Comparison of ENCODE assay signal across 9 cellular contexts in the genomic region with DNA sequence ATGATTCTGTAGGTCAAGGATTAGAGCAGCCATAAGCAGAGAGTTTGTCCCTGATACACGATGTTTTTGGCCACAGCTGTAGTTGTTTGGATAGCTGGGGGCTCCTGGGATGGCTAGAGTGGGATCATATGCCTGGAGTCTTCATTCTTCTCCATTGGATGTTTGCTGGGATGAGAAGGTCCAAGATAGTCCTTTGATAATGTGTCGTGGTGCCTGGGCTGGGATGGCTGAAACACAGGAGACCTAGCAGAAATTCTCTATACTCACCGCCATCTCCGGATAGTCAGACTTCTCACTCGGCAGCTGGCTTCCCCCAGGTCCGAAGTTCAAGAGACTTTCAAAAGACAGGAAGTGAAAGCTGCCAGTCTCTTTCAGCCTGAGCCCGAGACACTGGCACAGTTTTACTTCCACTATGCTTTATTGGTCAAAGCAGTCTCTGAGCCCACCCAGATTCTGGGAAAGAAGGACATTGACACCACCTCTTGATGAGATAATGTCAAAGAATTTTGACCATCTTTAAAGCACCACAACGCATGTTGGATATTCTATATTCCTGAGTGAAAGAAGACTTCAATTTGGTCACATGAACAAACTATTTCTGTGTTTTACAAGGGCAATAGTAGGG. TPM values are rescaled to one million over a fixed set of nuclear protein-coding genes. Genes with fewer than 3 reads are reported as not detected.
DNase-seq lines count a peak whose midpoint lies in the region; ATAC-seq, FAIRE-seq and TF ChIP-seq lines count a peak whose summit lies in the region.
"Had no signal": no experiment of that assay in that cellular context is flagged by ENCODE, and none has a peak within 500 bp of the region (broad histone marks: within the 10 kb centered on the region; RNA-seq: fewer than 3 reads in every experiment).

No MANE protein-coding gene starts in this region.

- DNase-seq in DND-41, result peak; percentile 71
- no peak for DNase-seq in K562 (ENCODE audit: extremely low read depth in 1 of 4, low spot score in 3 of 4)
- no peak for DNase-seq in neuronal stem cell (ENCODE audit: low spot score)
- no peak for DNase-seq in NCI-H2227 (lab: John Stamatoyannopoulos, UW; ENCODE audit: unreplicated experiment)
- no peak for DNase-seq in effector CD8-positive, alpha-beta T cell (lab: John Stamatoyannopoulos, UW)
- no peak for DNase-seq in mesenteric fat pad (ENCODE audit: low spot score)

- no peaks in the 10 kb centered on the region for H4K20me1 ChIP-seq in DND-41 (ENCODE audit: insufficient read depth, low read length)
- H4K20me1 ChIP-seq in K562 (replicated peaks; ENCODE audit: control insufficient read depth, insufficient read depth, low read length), result no peaks in the 10 kb centered on the region

- H3K4me1 ChIP-seq in DND-41 (ENCODE audit: insufficient read depth, low read length) (peaks cover 20% of the 10 kb centered on the region), K562 (replicated peaks in 1 of 2; ENCODE audit: control insufficient read depth in 2 of 2, insufficient read depth in 2 of 2, low read length in 2 of 2) (no peaks in the 10 kb centered on the region), neuronal stem cell (ENCODE audit: control insufficient read depth in 2 of 2, insufficient read depth in 1 of 2, low read depth in 1 of 2, low read length in 2 of 2) (peaks cover under 1 to 4% of the 10 kb centered on the region in 2 donors)

- TF ChIP-seq POLR2A in K562 (conservative IDR thresholded peaks at IDR 0.05), result no peak

- no peaks in the 10 kb centered on the region for H3K79me1 ChIP-seq in neuronal stem cell (ENCODE audit: low read depth, low read length)

- H2BK15ac ChIP-seq in neuronal stem cell (ENCODE audit: low read length), result no peak overlapping the region

- ATAC-seq in DND-41 (ENCODE audit: insufficient read depth, low read depth), result peak; percentile 97
- peak; percentile 81 for ATAC-seq in GM19438 (IDR thresholded peaks at IDR 0.05; ENCODE audit: low read depth, unreplicated experiment)
- ATAC-seq in HG03439 (IDR thresholded peaks at IDR 0.05; ENCODE audit: unreplicated experiment), result peak; percentile 94
- ATAC-seq in K562, result no peak

- peak overlapping the region; percentile 74 for H3K27ac ChIP-seq in DND-41 (ENCODE audit: low read length)
- no peak overlapping the region for H3K27ac ChIP-seq in K562 (ENCODE audit: extremely low read depth, low read depth, low read length)
- H3K27ac ChIP-seq in neuronal stem cell (replicated peaks; ENCODE audit: low read length), result no peak overlapping the region

- no peaks in the 10 kb centered on the region for H3K36me3 ChIP-seq in DND-41 (ENCODE audit: insufficient read depth, low read length)
- no peaks in the 10 kb centered on the region for H3K36me3 ChIP-seq in K562 (ENCODE audit: control insufficient read depth, insufficient read depth, low read length)
- H3K36me3 ChIP-seq in neuronal stem cell (replicated peaks in 1 of 2; ENCODE audit: control insufficient read depth in 2 of 2, insufficient read depth in 2 of 2, low read length in 2 of 2), result no peaks in the 10 kb centered on the region

- no peak overlapping the region for H3K14ac ChIP-seq in neuronal stem cell (ENCODE audit: low read length)

- WGBS in K562 (ENCODE audit: insufficient coverage, low coverage, missing lambda C conversion rate), result 11% methylated on average over 8 of the region's 8 CpGs
- WGBS in neuronal stem cell (ENCODE audit: extremely low coverage in 2 of 2, insufficient read length in 2 of 2, insufficient replicate concordance in 1 of 2), 2 donors, result no CpG with 5 or more reads among the region's 8 CpGs

- H2BK5ac ChIP-seq in neuronal stem cell (ENCODE audit: low read length), result no peak overlapping the region

- no peak overlapping the region for H2BK12ac ChIP-seq in neuronal stem cell (ENCODE audit: low read length)

- H4K8ac ChIP-seq in neuronal stem cell (ENCODE audit: low read depth, low read length), result no peak overlapping the region

- TF ChIP-seq EP300 in K562 (IDR thresholded peaks at IDR 0.05; ENCODE audit: low read length), result no peak

- H2AK5ac ChIP-seq in neuronal stem cell (ENCODE audit: low read depth, low read length), result no peak overlapping the region

- H3K9ac ChIP-seq in DND-41 (ENCODE audit: low read depth, low read length) (peak overlapping the region; percentile 49), K562 (ENCODE audit: insufficient read depth in 1 of 2, low read depth in 2 of 2, low read length in 2 of 2) (no peak overlapping the region), neuronal stem cell (ENCODE audit: low read depth, low read length, poor library complexity) (no peak overlapping the region)

- H2AFZ ChIP-seq in DND-41 (ENCODE audit: low read depth, low read length) (peak overlapping the region; percentile 82), K562 (ENCODE audit: low read depth, low read length) (peak overlapping the region; percentile 65), neuronal stem cell (ENCODE audit: low read length) (peak overlapping the region; percentile 3)

- H3K79me2 ChIP-seq in DND-41 (ENCODE audit: insufficient read depth, low read length) (no peaks in the 10 kb centered on the region), K562 (ENCODE audit: control insufficient read depth, insufficient read depth, low read length) (no peaks in the 10 kb centered on the region)

- no peak overlapping the region for H3K23ac ChIP-seq in neuronal stem cell (ENCODE audit: low read depth, low read length, poor library complexity)

- H3K9me1 ChIP-seq in K562 (ENCODE audit: control insufficient read depth, insufficient read depth, low read length), result no peaks in the 10 kb centered on the region

- H4K91ac ChIP-seq in neuronal stem cell (ENCODE audit: low read depth, low read length, poor library complexity), result no peak overlapping the region

- H2BK120ac ChIP-seq in neuronal stem cell (ENCODE audit: low read depth, low read length), result no peak overlapping the region

- H3K9me3 ChIP-seq in DND-41 (ENCODE audit: insufficient read depth, low read length, severe bottlenecking), result no peaks in the 10 kb centered on the region
- H3K9me3 ChIP-seq in K562 (replicated peaks; ENCODE audit: control insufficient read depth, insufficient read depth, low read depth, low read length), result no peaks in the 10 kb centered on the region
- H3K9me3 ChIP-seq in neuronal stem cell (replicated peaks in 1 of 2; ENCODE audit: control insufficient read depth in 2 of 2, insufficient read depth in 1 of 2, low read depth in 1 of 2, low read length in 2 of 2), result peaks cover 0 to 12% of the 10 kb centered on the region in 2 donors

- H3K4me2 ChIP-seq in DND-41 (ENCODE audit: insufficient read depth, low read length), result peak overlapping the region; percentile 79
- no peak overlapping the region for H3K4me2 ChIP-seq in K562 (ENCODE audit: insufficient read depth, low read length)
- no peak overlapping the region for H3K4me2 ChIP-seq in neuronal stem cell (ENCODE audit: insufficient read depth, low read length, poor library complexity, severe bottlenecking)

- intact Hi-C loops in K562 (cut with micrococcal nuclease), result no loop called here

- H3K4ac ChIP-seq in neuronal stem cell (ENCODE audit: low read length), result no peak overlapping the region

- TF ChIP-seq CTCF in DND-41 (IDR thresholded peaks at IDR 0.05; ENCODE audit: borderline replicate concordance, extremely low read depth, low read length, poor library complexity, severe bottlenecking) (no peak), K562 (IDR thresholded peaks at IDR 0.05 in 2 of 3, conservative IDR thresholded peaks at IDR 0.05 in 1 of 3; ENCODE audit: insufficient read depth in 2 of 3, low read depth in 1 of 3, low read length in 3 of 3) (no peak)

- TF ChIP-seq RAD21 in K562 (CRISPR knock-in tag; conservative IDR thresholded peaks at IDR 0.05 in 1 of 2, IDR thresholded peaks at IDR 0.05 in 1 of 2), result no peak

- in situ Hi-C loops in K562 (cut with MboI), result no loop called here

- POLR2A ChIA-PET in K562 (lab: Yijun Ruan, JAX), result no interaction called here

- H3K4me3 ChIP-seq in DND-41 (ENCODE audit: low read depth in 1 of 2, low read length in 2 of 2) (peak overlapping the region; percentile 6 to 68; a peak in 3 of 4 replicates), K562 (no peak overlapping the region), neuronal stem cell (ENCODE audit: low read length in 2 of 2) (no peak overlapping the region)

- FAIRE-seq in K562 (lab: Jason Lieb, UNC), result no peak
- FAIRE-seq: bronchial epithelial cell had no signal

- BruUV-seq in K562 (replicated peaks; lab: Mats Ljungman, UMichigan), result no TSS peak

- H3K18ac ChIP-seq in neuronal stem cell (ENCODE audit: low read length), result no peak overlapping the region

- CTCF ChIA-PET in K562 (lab: Yijun Ruan, JAX; ENCODE audit: low intra/inter-chr PET ratio), result no interaction called here

- no peaks in the 10 kb centered on the region for H3K27me3 ChIP-seq in DND-41 (ENCODE audit: insufficient read depth, low read length, poor library complexity)
- no peaks in the 10 kb centered on the region for H3K27me3 ChIP-seq in K562 (ENCODE audit: control insufficient read depth in 2 of 2, insufficient read depth in 2 of 2, low read length in 2 of 2)
- H3K27me3 ChIP-seq in neuronal stem cell (ENCODE audit: control insufficient read depth in 3 of 3, insufficient read depth in 3 of 3, low read depth in 1 of 3, low read length in 3 of 3), result no peaks in the 10 kb centered on the region

TF ChIP-seq in K562, 482 proteins besides CTCF, POLR2A, EP300 and RAD21:
- TF ChIP-seq ZNF79 (CRISPR knock-in tag; IDR thresholded peaks at IDR 0.05; ENCODE audit: low read depth) (no peak), CCNT2 (IDR thresholded peaks at IDR 0.05; ENCODE audit: borderline replicate concordance, extremely low read depth, insufficient read length, low read depth, low read length) (no peak)
TF ChIP-seq in K562: peak in this region for 0.

RNA-seq across cellular contexts. Expression of a gene that starts 16.0 kb away (rescaled TPM):
- total RNA-seq in K562 (2011; cell fraction: chromatin; rRNA removed; ENCODE audit: low replicate concordance), result 0.09 TPM in 1 of 2 replicates, not detected in the other
- under 0.01 TPM in 1 of 2 replicates, not detected in the other for total RNA-seq in K562 (2011; cell fraction: nucleolus; rRNA removed)
- 0.15 and 0.23 TPM in 2 replicates for total RNA-seq in K562 (2011; cell fraction: nucleoplasm; rRNA removed)
- total RNA-seq in K562 (2014; rRNA removed) (1.9 and 2.5 TPM in 2 replicates), K562 (2014; rRNA removed; fragmentation: Illumina TruSeq; extraction: Trizol) (0.98 and 1.2 TPM in 2 replicates), K562 (2015; rRNA removed; fragmentation: Illumina TruSeq; extraction: Trizol) (0.68 and 0.69 TPM in 2 replicates), K562 (2021) (2.7 and 2.9 TPM in 2 replicates), mesenteric fat pad (63.6 TPM)
- polyA plus RNA-seq in K562 (2011; rRNA removed) (0.09 and 0.15 TPM in 2 replicates), K562 (2014; fragmentation: Illumina TruSeq; extraction: Trizol) (0.89 and 0.91 TPM in 2 replicates), K562 (2014; fragmentation: Nextera tagmentation; extraction: Ambion mirVana) (1 to 10 TPM; 1.0 to 1.9 TPM), K562 (2014; rRNA removed) (1.1 and 1.7 TPM in 2 replicates)
- 0.06 and 0.07 TPM in 2 replicates for polyA plus RNA-seq in K562 (2011; cell fraction: cytosol; rRNA removed)
- 0.06 and 0.07 TPM in 2 replicates for polyA plus RNA-seq in K562 (2011; cell fraction: nucleus; rRNA removed)
- polyA plus RNA-seq in K562 (2012), result 1.4 and 6.3 TPM in 2 replicates
- polyA minus RNA-seq in K562 (2011; rRNA and poly(A)+ RNA removed), result 0.03 and 0.07 TPM in 2 replicates
- polyA minus RNA-seq in K562 (2011; cell fraction: cytosol; rRNA and poly(A)+ RNA removed), result not detected in 2 replicates
- polyA minus RNA-seq in K562 (2011; cell fraction: nucleus; rRNA and poly(A)+ RNA removed), result 0.11 TPM in 1 of 2 replicates, not detected in the other
- polyA plus RNA-seq in neuronal stem cell (2013, experiment 1 of 2), result 125 TPM
- polyA plus RNA-seq in neuronal stem cell (2013, experiment 2 of 2), result 129 TPM

Comparison
In these comparisons a context has a peak if more than half of its experiments do, and no peak if none do; other contexts are left out.
1. H2AFZ ChIP-seq: peak in every context shown above with its lines; median percentile 82 in DND-41; 65 in K562; 3 in neuronal stem cell.
2. H3K4me3 ChIP-seq: peak in DND-41 (2 of 2); none in K562 (single experiment) and neuronal stem cell (0 of 2).
3. RNA of a gene that starts 16.0 kb away (total RNA-seq): 63.6 TPM in mesenteric fat pad (single experiment); under 0.01 to 2.9 TPM in K562; every median in the first group is over 10 times any median in the second.